Comparison of ENCODE assay signal across 11 cellular contexts in the genomic region with DNA sequence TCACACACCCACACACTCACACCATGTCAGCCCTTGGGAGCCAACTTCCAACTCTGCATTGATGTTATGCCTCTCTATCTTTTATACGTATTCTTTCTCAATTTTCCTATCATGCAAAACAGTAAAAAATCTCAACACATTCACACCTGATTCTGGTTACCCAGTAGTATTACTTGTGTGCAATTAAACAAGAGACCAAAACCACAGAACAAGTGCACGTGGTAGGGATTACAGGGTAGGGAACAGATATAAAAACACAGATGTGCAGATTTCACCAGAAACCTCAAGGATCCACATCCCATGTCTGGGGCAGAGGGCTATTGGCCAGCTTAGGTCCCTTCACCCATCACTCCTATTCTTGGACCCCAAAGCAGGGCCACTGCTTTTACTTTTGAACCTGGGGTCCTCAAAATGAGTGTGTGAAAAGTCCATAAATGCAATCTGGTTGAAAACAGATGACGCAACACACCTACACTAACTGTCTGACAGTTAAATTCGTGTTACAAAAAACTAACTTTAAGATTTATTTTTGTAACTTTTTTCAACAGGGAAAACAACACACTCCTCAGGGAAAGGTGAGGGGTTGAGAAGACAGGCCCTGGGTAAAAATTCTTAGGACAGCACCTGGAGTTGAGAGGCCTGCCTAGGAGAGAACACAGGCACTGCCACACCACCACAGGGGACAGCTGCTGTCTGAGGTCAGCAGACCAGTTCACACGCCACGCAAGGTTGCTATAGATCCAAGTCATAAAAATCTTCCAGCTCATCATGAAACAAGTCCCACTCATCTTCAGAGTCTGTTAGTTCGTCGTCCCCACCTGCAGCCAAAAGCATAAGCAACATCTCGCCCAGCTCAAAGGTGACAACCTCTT. TPM values are rescaled to one million over a fixed set of nuclear protein-coding genes. Genes with fewer than 3 reads are reported as not detected.
DNase-seq lines count a peak whose midpoint lies in the region; ATAC-seq and TF ChIP-seq lines count a peak whose summit lies in the region.
"Not testable (repeated sequence)": the region's sequence is repeated elsewhere in the genome, so short reads cannot be mapped to it uniquely, and the experiment has no call there.
"Had no signal": no experiment of that assay in that cellular context is flagged by ENCODE, and none has a peak within 500 bp of the region (broad histone marks: within the 10 kb centered on the region; RNA-seq: fewer than 3 reads in every experiment).

No MANE protein-coding gene starts in this region.

- H3K27ac ChIP-seq in CD8-positive, alpha-beta memory T cell (ENCODE audit: low read depth, low read length); endodermal cell (ENCODE audit: low read depth, low read length): not testable (repeated sequence)

- H3K9ac ChIP-seq in endodermal cell (ENCODE audit: extremely low read depth, low read length, poor library complexity, severe bottlenecking), result not testable (repeated sequence)

- peak overlapping the region in 6 of 8 donors; percentile 45 to 87 (median 74) for H3K27ac Mint-ChIP-seq in CD8-positive, alpha-beta memory T cell
- peak overlapping the region; percentile 79 for H3K27ac Mint-ChIP-seq in activated CD4-positive, alpha-beta T cell treated with anti-CD3 and anti-CD28 coated beads for 36 hours
- H3K27ac Mint-ChIP-seq in activated T-cell treated with anti-CD3 and anti-CD28 coated beads, Interleukin-2, amount 50 U/mL, for 24 hours, result peak overlapping the region; percentile 83
- peak overlapping the region; percentile 87 for H3K27ac Mint-ChIP-seq in activated naive CD8-positive, alpha-beta T cell
- H3K27ac Mint-ChIP-seq in endodermal cell (peak overlapping the region; percentile 81), nephron progenitor cell (peak overlapping the region; percentile 21)

- WGBS in endodermal cell (ENCODE audit: insufficient coverage in 1 of 2, insufficient read length in 1 of 2), 2 experiments, result 90 to 92% methylated on average over 4 to 8 of the region's 9 CpGs

- H3K9me3 ChIP-seq in CD8-positive, alpha-beta memory T cell (ENCODE audit: low read length); endodermal cell (ENCODE audit: control insufficient read depth, low read length): not testable (repeated sequence)

- peaks cover 50% of the 10 kb centered on the region for H3K36me3 ChIP-seq in CD8-positive, alpha-beta memory T cell (ENCODE audit: insufficient read depth, low read length)
- H3K36me3 ChIP-seq in endodermal cell (ENCODE audit: control insufficient read depth, insufficient read depth, low read length), result peaks cover 75% of the 10 kb centered on the region

- TF ChIP-seq CTCF in endodermal cell (conservative IDR thresholded peaks at IDR 0.05); nephron progenitor cell (IDR thresholded peaks at IDR 0.05): not testable (repeated sequence)

- not testable (repeated sequence) for H3K4me3 ChIP-seq in CD8-positive, alpha-beta memory T cell (ENCODE audit: low read length); Jurkat, Clone E6-1 (ENCODE audit: low read length); endodermal cell (ENCODE audit: low read length)

- not testable (repeated sequence) for H3K27me3 Mint-ChIP-seq in CD8-positive, alpha-beta memory T cell; activated CD4-positive, alpha-beta T cell treated with anti-CD3 and anti-CD28 coated beads for 36 hours; activated T-cell treated with anti-CD3 and anti-CD28 coated beads, Interleukin-2, amount 50 U/mL, for 24 hours; activated naive CD8-positive, alpha-beta T cell; endodermal cell (ENCODE audit: insufficient read depth); nephron progenitor cell (ENCODE audit: low read depth, poor library complexity)

- H3K4me1 Mint-ChIP-seq in CD8-positive, alpha-beta memory T cell, result peaks cover 27 to 53% (median 51%) of the 10 kb centered on the region in 3 donors
- H3K4me1 Mint-ChIP-seq in activated CD4-positive, alpha-beta T cell treated with anti-CD3 and anti-CD28 coated beads for 36 hours, result peaks cover 39% of the 10 kb centered on the region
- H3K4me1 Mint-ChIP-seq in activated T-cell treated with anti-CD3 and anti-CD28 coated beads, Interleukin-2, amount 50 U/mL, for 24 hours (ENCODE audit: low read depth), result peaks cover 42% of the 10 kb centered on the region
- peaks cover 45% of the 10 kb centered on the region for H3K4me1 Mint-ChIP-seq in activated naive CD8-positive, alpha-beta T cell (ENCODE audit: low read depth)
- H3K4me1 Mint-ChIP-seq in endodermal cell, result peaks cover 79% of the 10 kb centered on the region
- not testable (repeated sequence) for H3K4me1 Mint-ChIP-seq in nephron progenitor cell

- CTCF ChIA-PET in CD8-positive, alpha-beta memory T cell (lab: Charles Lee), result interaction anchor here (1.2 kb wide), 1 partner anchor 10 kb away, joined by 3 read pairs; no protein-coding TSS in a partner anchor
- CTCF ChIA-PET in activated CD4-positive, alpha-beta T cell treated with anti-CD3 and anti-CD28 coated beads for 36 hours (lab: Charles Lee), result interaction anchor here (0.5 to 2.3 kb wide), 3 partner anchors 10 to 202 kb away, joined by 3 to 6 read pairs (median 3); no protein-coding TSS in a partner anchor

- H3K27me3 ChIP-seq in CD8-positive, alpha-beta memory T cell (ENCODE audit: insufficient read depth, low read length, poor library complexity, severe bottlenecking); endodermal cell (ENCODE audit: control insufficient read depth, insufficient read depth, low read length, poor library complexity, severe bottlenecking): not testable (repeated sequence)

- POLR2A ChIA-PET in CD8-positive, alpha-beta memory T cell (lab: Charles Lee), result not testable (repeated sequence)
- POLR2A ChIA-PET in activated CD4-positive, alpha-beta T cell treated with anti-CD3 and anti-CD28 coated beads for 36 hours (lab: Charles Lee), result interaction anchor here (0.8 kb wide), 1 partner anchor 15 kb away, joined by 3 read pairs; no protein-coding TSS in a partner anchor

- peak overlapping the region in 1 of 7 donors; percentile 37 for H3K4me3 Mint-ChIP-seq in CD8-positive, alpha-beta memory T cell
- not testable (repeated sequence) for H3K4me3 Mint-ChIP-seq in activated CD4-positive, alpha-beta T cell treated with anti-CD3 and anti-CD28 coated beads for 36 hours; activated T-cell treated with anti-CD3 and anti-CD28 coated beads, Interleukin-2, amount 50 U/mL, for 24 hours; activated naive CD8-positive, alpha-beta T cell; endodermal cell; nephron progenitor cell

- intact Hi-C loops in activated CD4-positive, alpha-beta T cell treated with anti-CD3 and anti-CD28 coated beads for 36 hours (cut with DNase I, micrococcal nuclease), result not testable (repeated sequence)

- H3K9me3 Mint-ChIP-seq in CD8-positive, alpha-beta memory T cell; activated CD4-positive, alpha-beta T cell treated with anti-CD3 and anti-CD28 coated beads for 36 hours (ENCODE audit: low read depth); activated T-cell treated with anti-CD3 and anti-CD28 coated beads, Interleukin-2, amount 50 U/mL, for 24 hours; activated naive CD8-positive, alpha-beta T cell (ENCODE audit: low read depth); endodermal cell; nephron progenitor cell: not testable (repeated sequence)

- H3K36me3 Mint-ChIP-seq in CD8-positive, alpha-beta memory T cell, result peaks cover 8 to 69% (median 25%) of the 10 kb centered on the region in 3 donors
- H3K36me3 Mint-ChIP-seq in activated CD4-positive, alpha-beta T cell treated with anti-CD3 and anti-CD28 coated beads for 36 hours (ENCODE audit: low read depth), result peaks cover 42% of the 10 kb centered on the region
- H3K36me3 Mint-ChIP-seq in activated T-cell treated with anti-CD3 and anti-CD28 coated beads, Interleukin-2, amount 50 U/mL, for 24 hours (ENCODE audit: low read depth), result peaks cover 66% of the 10 kb centered on the region
- peaks cover 13% of the 10 kb centered on the region for H3K36me3 Mint-ChIP-seq in activated naive CD8-positive, alpha-beta T cell
- H3K36me3 Mint-ChIP-seq in endodermal cell (ENCODE audit: low read depth) (peaks cover 65% of the 10 kb centered on the region), nephron progenitor cell (ENCODE audit: low read depth) (peaks cover 61% of the 10 kb centered on the region)

- DNase-seq in CD8-positive, alpha-beta memory T cell; activated T-cell treated with anti-CD3 and anti-CD28 coated beads, Interleukin-2, amount 50 U/mL, for 24 hours; endodermal cell; nephron progenitor cell: not testable (repeated sequence)
- DNase-seq in Jurkat, Clone E6-1 (ENCODE audit: low read depth, low spot score), result peak; percentile 7
- peak; percentile 57 for DNase-seq in activated CD4-positive, alpha-beta T cell treated with anti-CD3 and anti-CD28 coated beads for 36 hours

- H3K4me1 ChIP-seq in CD8-positive, alpha-beta memory T cell (ENCODE audit: insufficient read depth, low read length); endodermal cell (ENCODE audit: control insufficient read depth, insufficient read depth, low read length): not testable (repeated sequence)

- peak; percentile 65 for ATAC-seq in activated CD4-positive, alpha-beta T cell treated with anti-CD3 and anti-CD28 coated beads for 36 hours

RNA-seq across cellular contexts. Expression of a gene that starts 25.3 kb away (rescaled TPM):
- 10 to 100 TPM; 66.3 to 67.5 TPM for total RNA-seq in CD8-positive, alpha-beta memory T cell
- 115 TPM for polyA plus RNA-seq in CD8-positive, alpha-beta memory T cell
- 83.1 TPM for polyA plus RNA-seq in Jurkat, Clone E6-1 (2012; ENCODE audit: insufficient read depth, insufficient read length)
- 10 to 100 TPM; 73.6 to 77.9 TPM for total RNA-seq in activated CD4-positive, alpha-beta T cell treated with anti-CD3 and anti-CD28 coated beads for 36 hours
- 100 to 1,000 TPM; 135 to 163 TPM for total RNA-seq in endodermal cell
- polyA plus RNA-seq in endodermal cell (2013, experiment 1 of 2), result 77.2 TPM
- polyA plus RNA-seq in endodermal cell (2013, experiment 2 of 2), result 67.4 TPM

RNA-seq across cellular contexts. Expression of a gene that starts 50.2 kb away (rescaled TPM):
- total RNA-seq in CD8-positive, alpha-beta memory T cell, result 10 to 100 TPM in 1 of 2 experiments, 1 to 10 TPM in 1; 7.5 to 10.4 TPM
- polyA plus RNA-seq in CD8-positive, alpha-beta memory T cell, result 2.0 TPM
- not detected for polyA plus RNA-seq in Jurkat, Clone E6-1 (2012; ENCODE audit: insufficient read depth, insufficient read length)
- total RNA-seq in activated CD4-positive, alpha-beta T cell treated with anti-CD3 and anti-CD28 coated beads for 36 hours, result 10 to 100 TPM; 11.3 to 12.8 TPM
- total RNA-seq in endodermal cell, result 1 to 10 TPM; 5.1 to 5.7 TPM
- polyA plus RNA-seq in endodermal cell (2013, experiment 1 of 2), result not detected
- not detected for polyA plus RNA-seq in endodermal cell (2013, experiment 2 of 2)
- total RNA-seq: endothelial cell of umbilical vein, fibroblast of lung, Right ventricle myocardium superior had no signal
- polyA plus RNA-seq: BJ, endothelial cell of umbilical vein, fibroblast of lung had no signal

RNA-seq across cellular contexts. Expression of a gene that starts 55.7 kb away (rescaled TPM):
- total RNA-seq in CD8-positive, alpha-beta memory T cell, result 10 to 100 TPM; 56.6 to 57.2 TPM
- polyA plus RNA-seq in CD8-positive, alpha-beta memory T cell, result 12.0 TPM
- polyA plus RNA-seq in Jurkat, Clone E6-1 (2012; ENCODE audit: insufficient read depth, insufficient read length), result 20.8 TPM
- total RNA-seq in activated CD4-positive, alpha-beta T cell treated with anti-CD3 and anti-CD28 coated beads for 36 hours, result 10 to 100 TPM; 47.5 to 55.5 TPM
- total RNA-seq in endodermal cell, result 10 to 100 TPM; 55.4 to 60.5 TPM
- 59.6 TPM for polyA plus RNA-seq in endodermal cell (2013, experiment 1 of 2)
- polyA plus RNA-seq in endodermal cell (2013, experiment 2 of 2), result 57.5 TPM

Comparison
In these comparisons a context has a peak if more than half of its experiments do, and no peak if none do; other contexts are left out.
1. H3K27ac Mint-ChIP-seq: peak in every context shown above with its lines; median percentile 87 in activated naive CD8-positive, alpha-beta T cell; 83 in activated T-cell treated with anti-CD3 and anti-CD28 coated beads, Interleukin-2, amount 50 U/mL, for 24 hours; 81 in endodermal cell; 79 in activated CD4-positive, alpha-beta T cell treated with anti-CD3 and anti-CD28 coated beads for 36 hours; 74 in CD8-positive, alpha-beta memory T cell; 21 in nephron progenitor cell.